ENCODE assay signal across 8 cellular contexts in the genomic region with DNA sequence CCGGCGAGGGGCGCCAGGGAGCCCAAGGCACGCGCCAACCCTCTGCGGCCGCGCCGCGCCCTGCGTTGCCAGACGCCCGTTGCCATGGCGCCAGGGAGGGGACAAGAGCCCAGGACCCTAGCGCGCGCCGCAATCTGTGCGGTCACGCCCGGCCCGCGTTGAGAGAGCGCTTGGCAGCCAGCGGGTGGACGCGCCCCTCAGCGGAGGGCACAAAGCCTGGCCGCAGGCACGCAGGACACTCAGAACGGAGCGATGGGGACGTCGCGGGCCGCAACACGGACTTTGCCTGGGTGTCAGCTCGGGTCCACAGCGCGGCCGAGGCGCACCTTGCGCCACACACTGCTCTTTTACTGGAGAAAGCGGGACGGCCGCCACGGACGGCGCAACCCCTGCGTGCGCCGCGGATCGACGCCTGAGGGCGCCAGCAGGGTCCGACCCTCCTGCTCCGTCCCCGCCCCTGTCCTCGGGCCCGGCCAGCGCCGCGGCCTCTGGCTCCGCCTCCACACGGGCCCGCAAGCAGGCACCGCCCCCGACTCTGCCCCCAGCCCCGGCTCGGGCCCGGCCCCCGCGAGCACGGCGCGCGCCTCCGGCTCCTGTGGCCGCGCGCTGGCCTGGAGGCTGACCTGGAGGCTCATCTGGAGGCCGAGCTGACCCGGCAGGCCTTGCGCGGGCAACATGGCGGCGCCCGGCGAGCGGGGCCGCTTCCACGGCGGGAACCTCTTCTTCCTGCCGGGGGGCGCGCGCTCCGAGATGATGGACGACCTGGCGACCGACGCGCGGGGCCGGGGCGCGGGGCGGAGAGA.
DNase-seq lines count a peak whose midpoint lies in the region; ATAC-seq and TF ChIP-seq lines count a peak whose summit lies in the region.

A gene (plus strand): TSS at position 650 of the 803 bp plus-strand sequence. CDS start 26 bp downstream, at position 676.

- H3K27ac ChIP-seq in C4-2B = peak within 1 kb of the TSS; percentile 90
- H3K27ac ChIP-seq in layer of hippocampus (ENCODE audit: low read depth, low read length) = peak within 1 kb of the TSS; percentile 85

- peak; percentile 86 for DNase-seq in NCI-H2227 treated with DMSO at 0.1 percent for 48 hours (lab: John Stamatoyannopoulos, UW)
- DNase-seq in activated CD4-positive, CD25-positive, alpha-beta regulatory T cell (lab: John Stamatoyannopoulos, UW) = peak; percentile 34 to 59 (median 44)
- DNase-seq in dedifferentiated amniotic fluid mesenchymal stem cell (ENCODE audit: extremely low spot score) = peak; percentile 78
- peak; percentile 88 for DNase-seq in stimulated activated CD4-positive, alpha-beta T cell treated with anti-CD3 and anti-CD28 coated beads, Interleukin-15, amount 100 ng/mL, for 24 hours

- peak; percentile 73 for TF ChIP-seq CTCF in C4-2B (conservative IDR thresholded peaks at IDR 0.05)

- H3K27me3 ChIP-seq in layer of hippocampus (ENCODE audit: control insufficient read depth, insufficient read depth, low read length) = peaks cover 4% of the 10 kb centered on the region

- ATAC-seq in GM19035 (IDR thresholded peaks at IDR 0.05; ENCODE audit: unreplicated experiment) = peak; percentile 86
- peak; percentile 52 for ATAC-seq in HG03159 (IDR thresholded peaks at IDR 0.05; ENCODE audit: unreplicated experiment)

Comparison
In these comparisons a context has a peak if more than half of its experiments do, and no peak if none do; other contexts are left out.
1. Peak in every context shown above with its lines: DNase-seq, ATAC-seq and H3K27ac ChIP-seq.